8 cellular contexts compared by ENCODE assay signal in the genomic region with DNA sequence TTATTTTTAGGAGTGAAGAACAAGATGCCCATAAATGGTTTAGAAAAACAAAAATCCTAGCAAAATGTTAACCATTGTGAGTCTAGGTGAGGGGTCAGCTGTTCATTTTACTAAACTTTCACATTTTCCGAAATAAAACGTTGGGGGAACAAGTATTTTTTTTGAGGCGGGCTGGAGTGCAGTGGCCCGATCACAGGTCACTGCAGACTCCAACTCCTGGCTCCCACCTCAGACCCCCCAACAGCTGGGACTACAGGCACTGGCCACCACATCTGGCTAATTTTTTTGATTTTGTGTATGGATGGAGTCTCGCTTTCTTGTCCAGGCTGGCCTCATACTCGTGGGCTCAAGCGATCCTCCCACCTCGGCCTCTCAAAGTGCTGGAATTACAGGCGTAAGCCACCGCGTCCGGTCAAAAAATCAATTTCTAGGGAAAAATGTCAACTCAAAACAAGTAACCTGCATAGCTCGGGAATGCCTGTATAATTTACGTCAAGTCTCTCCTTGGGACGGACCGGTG. TPM values are rescaled to one million over a fixed set of nuclear protein-coding genes. Genes with fewer than 3 reads are reported as not detected.
DNase-seq lines count a peak whose midpoint lies in the region; ATAC-seq, FAIRE-seq and TF ChIP-seq lines count a peak whose summit lies in the region.

No MANE protein-coding gene starts in this region.

- peak overlapping the region; percentile 81 for H3K4me3 Mint-ChIP-seq in osteocyte (ENCODE audit: unreplicated experiment)

- TF ChIP-seq CTCF in H1 (IDR thresholded peaks at IDR 0.05; ENCODE audit: control extremely low read depth in 1 of 3, insufficient read depth in 1 of 3, low read depth in 1 of 3, low read length in 3 of 3) (no peak), osteocyte (IDR thresholded peaks at IDR 0.05) (no peak)

- no peak overlapping the region for H3K56ac ChIP-seq in H1 (replicated peaks; ENCODE audit: insufficient read length, low read depth, low read length)

- H2BK20ac ChIP-seq in H1 (ENCODE audit: low read length), result no peak overlapping the region

- DNase-seq in MG63 (no peak), H1 (ENCODE audit: low read depth in 1 of 2, low spot score in 2 of 2) (no peak), osteocyte (ENCODE audit: extremely low spot score, unreplicated experiment) (no peak), kidney tubule cell (ENCODE audit: low spot score) (no peak), iPS-NIHi11 (ENCODE audit: low spot score) (no peak), NCI-H2171 (lab: John Stamatoyannopoulos, UW) (no peak), mucosa of gallbladder (ENCODE audit: low spot score) (no peak)

- TF ChIP-seq EP300 in H1 (IDR thresholded peaks at IDR 0.05; ENCODE audit: borderline replicate concordance in 1 of 2, low read depth in 2 of 2, low read length in 2 of 2), result no peak

- CTCF ChIA-PET in H1 (lab: Charles Lee; ENCODE audit: partially characterized antibody), result interaction anchor here (1.0 to 1.1 kb wide), 2 partner anchors 111 to 172 kb away, joined by 3 to 4 read pairs; a partner anchor contains a TSS

- no peak overlapping the region for H2BK5ac ChIP-seq in H1 (ENCODE audit: low read depth, low read length)

- no peak overlapping the region for H2AK5ac ChIP-seq in H1 (ENCODE audit: low read depth, low read length)

- TF ChIP-seq RAD21 in H1 (IDR thresholded peaks at IDR 0.05 in 1 of 2, conservative IDR thresholded peaks at IDR 0.05 in 1 of 2; ENCODE audit: low read depth in 2 of 2, low read length in 2 of 2), result no peak

- H2BK15ac ChIP-seq in H1 (ENCODE audit: low read length), result no peak overlapping the region

- H3K23me2 ChIP-seq in H1 (ENCODE audit: low read depth, low read length), result peaks cover 10% of the 10 kb centered on the region

- no peak overlapping the region for H3K18ac ChIP-seq in H1 (ENCODE audit: extremely low read depth, low read length)

- H3K4me3 ChIP-seq in MG63 (peak overlapping the region; percentile 78), H1 (ENCODE audit: extremely low read depth in 1 of 4, insufficient read depth in 2 of 4, low read depth in 3 of 4, low read length in 4 of 4) (peak overlapping the region; percentile 62 to 95 (median 82))

- peak overlapping the region; percentile 44 for H4K5ac ChIP-seq in H1 (ENCODE audit: insufficient read length, low read depth, low read length)

- H4K91ac ChIP-seq in H1 (replicated peaks; ENCODE audit: insufficient read length, low read length), result no peak overlapping the region

- no peak overlapping the region for H3K23ac ChIP-seq in H1 (ENCODE audit: insufficient read length)

- no peaks in the 10 kb centered on the region for H3K79me1 ChIP-seq in H1 (ENCODE audit: low read depth, low read length)

- H3K27me3 Mint-ChIP-seq in osteocyte (ENCODE audit: unreplicated experiment), result no peaks in the 10 kb centered on the region

- H2BK120ac ChIP-seq in H1 (replicated peaks; ENCODE audit: low read depth, low read length), result no peak overlapping the region

- 45% methylated on average over 5 of the region's 16 CpGs; no CpG with 5 or more reads in 1 of the 2 experiments for WGBS in H1 (ENCODE audit: extremely low coverage in 1 of 2, insufficient coverage in 1 of 2, insufficient read length in 1 of 2, insufficient replicate concordance in 2 of 2, low coverage in 1 of 2, low lambda C conversion rate in 2 of 2, missing lambda C conversion rate in 1 of 2), 2 experiments

- TF ChIP-seq POLR2A in H1 (IDR thresholded peaks at IDR 0.05; ENCODE audit: control extremely low read depth in 1 of 2, low read depth in 2 of 2, low read length in 2 of 2), result peak in 1 of 2 experiments; percentile 17

- no peaks in the 10 kb centered on the region for H3K4me1 ChIP-seq in H1 (replicated peaks in 1 of 4; ENCODE audit: control insufficient read depth in 3 of 4, insufficient read depth in 4 of 4, low read length in 3 of 4)

- no peaks in the 10 kb centered on the region for H3K27me3 ChIP-seq in MG63
- H3K27me3 ChIP-seq in H1 (replicated peaks in 1 of 4; ENCODE audit: control insufficient read depth in 3 of 4, extremely low read depth in 1 of 4, insufficient read depth in 3 of 4, low read length in 3 of 4), result no peaks in the 10 kb centered on the region

- no peak overlapping the region for H3K14ac ChIP-seq in H1 (ENCODE audit: insufficient read length)

- POLR2A ChIA-PET in H1 (lab: Charles Lee; ENCODE audit: partially characterized antibody), result interaction anchor here (0.7 to 3.3 kb wide), 19 partner anchors 9 to 257 kb away, joined by 3 to 19 read pairs (median 4); a partner anchor contains a TSS

- H3K4me2 ChIP-seq in H1 (ENCODE audit: insufficient read depth in 1 of 2, low read depth in 2 of 2, low read length in 2 of 2), result peak overlapping the region; percentile 62 to 96

- peak; percentile 3 for ATAC-seq in GM19328 (IDR thresholded peaks at IDR 0.05; ENCODE audit: unreplicated experiment)

- H4K20me1 ChIP-seq in H1 (replicated peaks in 1 of 2; ENCODE audit: control insufficient read depth in 1 of 2, insufficient read depth in 2 of 2, low read length in 2 of 2), result no peaks in the 10 kb centered on the region

- H3K79me2 ChIP-seq in H1 (ENCODE audit: control insufficient read depth in 1 of 2, insufficient read depth in 2 of 2, low read length in 2 of 2), result peaks cover 5 to 22% of the 10 kb centered on the region in 2 experiments; a peak in 3 of 4 replicates

- no peak for FAIRE-seq in H1 (lab: Jason Lieb, UNC)

- no peak overlapping the region for H3K4ac ChIP-seq in H1 (replicated peaks; ENCODE audit: insufficient read length, low read depth, low read length)

- peaks cover 10% of the 10 kb centered on the region; the same call in 1 of the 2 replicates for H3K36me3 ChIP-seq in MG63
- peaks cover 0 to 8% (median 0%) of the 10 kb centered on the region in 4 experiments; a peak in 2 of 8 replicates for H3K36me3 ChIP-seq in H1 (ENCODE audit: control insufficient read depth in 2 of 4, insufficient read depth in 4 of 4, low read length in 3 of 4)

- peak overlapping the region; percentile 92 for H3K27ac Mint-ChIP-seq in osteocyte (ENCODE audit: unreplicated experiment)

- H3K9me3 ChIP-seq in MG63 (no peaks in the 10 kb centered on the region), H1 (ENCODE audit: insufficient read depth in 2 of 2, low read depth in 1 of 2, low read length in 1 of 2) (no peaks in the 10 kb centered on the region)

- no peak overlapping the region for H2AFZ ChIP-seq in H1 (ENCODE audit: low read length)

- H4K8ac ChIP-seq in H1 (ENCODE audit: extremely low read depth, insufficient read depth, low read length), result peak overlapping the region; percentile 79; the same call in 1 of the 2 replicates

- H3K9ac ChIP-seq in H1 (replicated peaks in 1 of 4; ENCODE audit: extremely low read depth in 1 of 4, low read depth in 3 of 4, low read length in 3 of 4), result peak overlapping the region; percentile 44 to 91 (median 70)

- H3K9me3 Mint-ChIP-seq in osteocyte (ENCODE audit: unreplicated experiment), result no peaks in the 10 kb centered on the region

- H3K36me3 Mint-ChIP-seq in osteocyte (ENCODE audit: unreplicated experiment), result peaks cover 5% of the 10 kb centered on the region

- H3K27ac ChIP-seq in H1 (ENCODE audit: low read depth, low read length), result peak overlapping the region; percentile 85

- H3K4me1 Mint-ChIP-seq in osteocyte (ENCODE audit: unreplicated experiment), result peaks cover 18% of the 10 kb centered on the region

- no peak overlapping the region for H2BK12ac ChIP-seq in H1 (ENCODE audit: low read depth, low read length)

TF ChIP-seq in H1, 55 proteins besides CTCF, POLR2A, EP300 and RAD21:
- TF ChIP-seq PHF8 (conservative IDR thresholded peaks at IDR 0.05; ENCODE audit: low read depth, low read length) (peak; percentile 32), SP1 (IDR thresholded peaks at IDR 0.05; ENCODE audit: low read depth, low read length) (no peak)

RNA-seq across cellular contexts. Expression of a gene that starts 0.7 kb away (rescaled TPM):
- 17.9 and 19.2 TPM in 2 replicates for total RNA-seq in MG63 (2014; rRNA removed; shearing (Covaris generic); ENCODE audit: low replicate concordance)
- 30.2 and 30.3 TPM in 2 replicates for total RNA-seq in H1 (2021; fragmentation: NEBNext Ultra II Directional; extraction: Animal tissue kit (Norgen Biotek cat#: 25700))
- polyA plus RNA-seq in H1 (2011; rRNA removed), result 5.6 and 6.3 TPM in 2 replicates
- polyA plus RNA-seq in H1 (2011; cell fraction: cytosol; rRNA removed), result 13.9 TPM
- 11.8 TPM for polyA plus RNA-seq in H1 (2011; cell fraction: nucleus; rRNA removed)
- 14.4 to 20.0 TPM (median 18.4 TPM) in 4 replicates for polyA plus RNA-seq in H1 (2012, experiment 1 of 2)
- polyA plus RNA-seq in H1 (2012, experiment 2 of 2), result 0.84 TPM
- polyA plus RNA-seq in H1 (2013, experiment 1 of 2), result 13.9 TPM
- 11.4 TPM for polyA plus RNA-seq in H1 (2013, experiment 2 of 2)
- polyA minus RNA-seq in H1 (2011; rRNA and poly(A)+ RNA removed), result 24.9 and 42.9 TPM in 2 replicates
- 25.0 TPM for polyA minus RNA-seq in H1 (2011; cell fraction: cytosol; rRNA and poly(A)+ RNA removed)
- polyA minus RNA-seq in H1 (2011; cell fraction: nucleus; rRNA and poly(A)+ RNA removed), result 55.3 TPM
- 32.3 and 33.9 TPM in 2 replicates for total RNA-seq in osteocyte
- total RNA-seq in mucosa of gallbladder, result 44.2 TPM
